10 cellular contexts compared by ENCODE assay signal in the genomic region with DNA sequence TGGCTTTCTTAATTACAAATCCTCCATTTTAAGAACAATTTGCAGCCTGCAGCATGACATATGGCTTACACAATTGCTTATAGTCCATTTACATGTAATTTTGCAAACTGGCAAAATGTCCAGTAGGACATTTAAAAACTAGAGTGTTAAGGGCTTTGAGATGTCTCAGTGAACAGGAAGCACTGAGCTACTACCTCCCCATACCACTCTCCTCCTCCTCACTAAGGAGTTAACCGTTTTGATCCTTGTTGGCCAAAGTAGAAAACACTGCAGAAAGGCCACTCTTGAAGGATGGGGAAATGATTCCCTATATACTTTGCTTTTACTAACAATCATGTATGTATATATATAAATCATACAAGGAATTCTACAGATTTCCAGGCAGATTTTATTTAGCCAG. TPM values are rescaled to one million over a fixed set of nuclear protein-coding genes. Genes with fewer than 3 reads are reported as not detected.
DNase-seq lines count a peak whose midpoint lies in the region; ATAC-seq and TF ChIP-seq lines count a peak whose summit lies in the region.
"Had no signal": no experiment of that assay in that cellular context is flagged by ENCODE, and none has a peak within 500 bp of the region (broad histone marks: within the 10 kb centered on the region; RNA-seq: fewer than 3 reads in every experiment).

No MANE protein-coding gene starts in this region.

- no peak overlapping the region for H3K9ac ChIP-seq in neuronal stem cell (ENCODE audit: low read depth, low read length, poor library complexity)

- H2BK120ac ChIP-seq in neuronal stem cell (ENCODE audit: low read depth, low read length) = no peak overlapping the region

- WGBS in urinary bladder = 9% methylated on average over 1 of the region's 1 CpG
- WGBS in neuronal stem cell (ENCODE audit: extremely low coverage in 2 of 2, insufficient read length in 2 of 2, insufficient replicate concordance in 1 of 2), 2 donors = no CpG with 5 or more reads among the region's 1 CpG

- no peak overlapping the region for H2BK12ac ChIP-seq in neuronal stem cell (ENCODE audit: low read length)

- H2AK5ac ChIP-seq in neuronal stem cell (ENCODE audit: low read depth, low read length) = no peak overlapping the region

- no peaks in the 10 kb centered on the region for H3K36me3 Mint-ChIP-seq in activated T-cell treated with anti-CD3 and anti-CD28 coated beads, Interleukin-2, amount 50 U/mL, for 72 hours (ENCODE audit: insufficient read depth in 2 of 2)
- H3K36me3 Mint-ChIP-seq in activated T-cell treated with anti-CD3 and anti-CD28 coated beads, Interleukin-2, amount 50 U/mL, for 24 hours (ENCODE audit: low read depth) = peaks cover 7% of the 10 kb centered on the region

- H3K27me3 Mint-ChIP-seq in activated T-cell treated with anti-CD3 and anti-CD28 coated beads, Interleukin-2, amount 50 U/mL, for 72 hours (ENCODE audit: low read depth) = no peaks in the 10 kb centered on the region
- H3K27me3 Mint-ChIP-seq in activated T-cell treated with anti-CD3 and anti-CD28 coated beads, Interleukin-2, amount 50 U/mL, for 24 hours = no peaks in the 10 kb centered on the region

- H3K27me3 ChIP-seq in dorsolateral prefrontal cortex (no peaks in the 10 kb centered on the region), muscle layer of duodenum (ENCODE audit: low read depth, low read length) (no peaks in the 10 kb centered on the region), neuronal stem cell (ENCODE audit: control insufficient read depth in 3 of 3, insufficient read depth in 3 of 3, low read depth in 1 of 3, low read length in 3 of 3) (no peaks in the 10 kb centered on the region)

- H4K8ac ChIP-seq in neuronal stem cell (ENCODE audit: low read depth, low read length) = no peak overlapping the region

- peak overlapping the region; percentile 29 to 37 for H3K4me3 Mint-ChIP-seq in activated T-cell treated with anti-CD3 and anti-CD28 coated beads, Interleukin-2, amount 50 U/mL, for 72 hours
- H3K4me3 Mint-ChIP-seq in activated T-cell treated with anti-CD3 and anti-CD28 coated beads, Interleukin-2, amount 50 U/mL, for 24 hours = no peak overlapping the region

- H3K36me3 ChIP-seq in muscle layer of duodenum (ENCODE audit: control insufficient read depth in 1 of 2, insufficient read depth in 2 of 2, low read length in 2 of 2) = peaks cover 25 to 27% of the 10 kb centered on the region in 2 donors
- H3K36me3 ChIP-seq in urinary bladder (ENCODE audit: insufficient read depth) = peaks cover 4% of the 10 kb centered on the region
- H3K36me3 ChIP-seq in neuronal stem cell (replicated peaks in 1 of 2; ENCODE audit: control insufficient read depth in 2 of 2, insufficient read depth in 2 of 2, low read length in 2 of 2) = peaks cover 2 to 32% of the 10 kb centered on the region in 2 donors

- H3K23ac ChIP-seq in neuronal stem cell (ENCODE audit: low read depth, low read length, poor library complexity) = no peak overlapping the region

- no peak overlapping the region for H2AFZ ChIP-seq in neuronal stem cell (ENCODE audit: low read length)

- no peak for TF ChIP-seq CTCF in dorsolateral prefrontal cortex (IDR thresholded peaks at IDR 0.05 in 54 of 56, conservative IDR thresholded peaks at IDR 0.05 in 2 of 56; ENCODE audit: low read depth in 1 of 56, partially characterized antibody in 56 of 56)

- H3K4me3 ChIP-seq in dorsolateral prefrontal cortex (peak overlapping the region in 55 of 59 donors; percentile 0 to 56 (median 34)), muscle layer of duodenum (ENCODE audit: low read depth in 1 of 2, low read length in 2 of 2) (peak overlapping the region; percentile 49 to 55), urinary bladder (ENCODE audit: low read depth, low read length) (peak overlapping the region; percentile 49), neuronal stem cell (ENCODE audit: low read length in 2 of 2) (no peak overlapping the region)
- H3K4me3 ChIP-seq: A549 had no signal

- intact Hi-C loops in dorsolateral prefrontal cortex (cut with DNase I) = no loop called here

- H3K4me1 ChIP-seq in muscle layer of duodenum (ENCODE audit: control insufficient read depth in 1 of 2, insufficient read depth in 2 of 2, low read length in 2 of 2) (peaks cover 0 to 3% of the 10 kb centered on the region in 2 donors), urinary bladder (ENCODE audit: insufficient read depth) (peaks cover 2% of the 10 kb centered on the region), neuronal stem cell (ENCODE audit: control insufficient read depth in 2 of 2, insufficient read depth in 1 of 2, low read depth in 1 of 2, low read length in 2 of 2) (peaks cover 0 to 2% of the 10 kb centered on the region in 2 donors)
- H3K4me1 ChIP-seq: A549 had no signal

- H2BK15ac ChIP-seq in neuronal stem cell (ENCODE audit: low read length) = no peak overlapping the region

- no peaks in the 10 kb centered on the region for H3K9me3 Mint-ChIP-seq in activated T-cell treated with anti-CD3 and anti-CD28 coated beads, Interleukin-2, amount 50 U/mL, for 72 hours
- no peaks in the 10 kb centered on the region for H3K9me3 Mint-ChIP-seq in activated T-cell treated with anti-CD3 and anti-CD28 coated beads, Interleukin-2, amount 50 U/mL, for 24 hours

- no peak for DNase-seq in activated T-cell treated with anti-CD3 and anti-CD28 coated beads, Interleukin-2, amount 50 U/mL, for 72 hours
- DNase-seq in activated T-cell treated with anti-CD3 and anti-CD28 coated beads, Interleukin-2, amount 50 U/mL, for 24 hours = no peak
- DNase-seq in dorsolateral prefrontal cortex (no peak), neuronal stem cell (ENCODE audit: low spot score) (no peak)
- DNase-seq: NCI-H187 treated with DMSO at 0.1 percent for 48 hours had no signal

- no peaks in the 10 kb centered on the region for H3K79me1 ChIP-seq in neuronal stem cell (ENCODE audit: low read depth, low read length)

- H3K4me1 Mint-ChIP-seq in activated T-cell treated with anti-CD3 and anti-CD28 coated beads, Interleukin-2, amount 50 U/mL, for 72 hours (ENCODE audit: low read depth) = peaks cover 21% of the 10 kb centered on the region
- H3K4me1 Mint-ChIP-seq in activated T-cell treated with anti-CD3 and anti-CD28 coated beads, Interleukin-2, amount 50 U/mL, for 24 hours (ENCODE audit: low read depth) = peaks cover 12% of the 10 kb centered on the region

- no peaks in the 10 kb centered on the region for H3K9me3 ChIP-seq in muscle layer of duodenum (ENCODE audit: control insufficient read depth in 1 of 2, low read length in 2 of 2)
- H3K9me3 ChIP-seq in neuronal stem cell (replicated peaks in 1 of 2; ENCODE audit: control insufficient read depth in 2 of 2, insufficient read depth in 1 of 2, low read depth in 1 of 2, low read length in 2 of 2) = no peaks in the 10 kb centered on the region
- H3K9me3 ChIP-seq: A549 had no signal

- H3K4me2 ChIP-seq in neuronal stem cell (ENCODE audit: insufficient read depth, low read length, poor library complexity, severe bottlenecking) = no peak overlapping the region
- H3K4me2 ChIP-seq: A549 had no signal

- H3K27ac Mint-ChIP-seq in activated T-cell treated with anti-CD3 and anti-CD28 coated beads, Interleukin-2, amount 50 U/mL, for 72 hours = no peak overlapping the region
- H3K27ac Mint-ChIP-seq in activated T-cell treated with anti-CD3 and anti-CD28 coated beads, Interleukin-2, amount 50 U/mL, for 24 hours = no peak overlapping the region

- no peak overlapping the region for H3K18ac ChIP-seq in neuronal stem cell (ENCODE audit: low read length)

- H4K91ac ChIP-seq in neuronal stem cell (ENCODE audit: low read depth, low read length, poor library complexity) = no peak overlapping the region

- H3K27ac ChIP-seq in dorsolateral prefrontal cortex = peak overlapping the region in 20 of 59 donors; percentile 4 to 65 (median 35)
- peak overlapping the region; percentile 47 for H3K27ac ChIP-seq in muscle layer of duodenum (ENCODE audit: low read length)
- no peak overlapping the region for H3K27ac ChIP-seq in urinary bladder (ENCODE audit: low read depth)
- no peak overlapping the region for H3K27ac ChIP-seq in neuronal stem cell (replicated peaks; ENCODE audit: low read length)
- H3K27ac ChIP-seq: A549 had no signal

- H3K4ac ChIP-seq in neuronal stem cell (ENCODE audit: low read length) = no peak overlapping the region

- no peak overlapping the region for H2BK5ac ChIP-seq in neuronal stem cell (ENCODE audit: low read length)

- no peak for ATAC-seq in activated T-cell treated with anti-CD3 and anti-CD28 coated beads, Interleukin-2, amount 50 U/mL, for 72 hours (replicated peaks in 1 of 2)
- ATAC-seq in HG02973 (IDR thresholded peaks at IDR 0.05; ENCODE audit: unreplicated experiment) = no peak
- ATAC-seq in HG03565 (IDR thresholded peaks at IDR 0.05; ENCODE audit: unreplicated experiment) = no peak

- H3K14ac ChIP-seq in neuronal stem cell (ENCODE audit: low read length) = no peak overlapping the region

RNA-seq across cellular contexts. Expression of gene CTSK, which starts 0.4 kb away (rescaled TPM):
- total RNA-seq in activated T-cell treated with anti-CD3 and anti-CD28 coated beads, Interleukin-2, amount 50 U/mL, for 72 hours = 1 to 10 TPM; 8.3 to 9.7 TPM
- total RNA-seq in dorsolateral prefrontal cortex = 10 to 100 TPM in 24 of 120 experiments, 1 to 10 TPM in 96; 3.8 to 16.2 (median 8.0) TPM
- total RNA-seq in urinary bladder = 161 TPM
- 97.9 TPM for polyA plus RNA-seq in urinary bladder
- 1.9 TPM for polyA plus RNA-seq in neuronal stem cell (2013, experiment 1 of 2)
- polyA plus RNA-seq in neuronal stem cell (2013, experiment 2 of 2) = 1.7 TPM

RNA-seq across cellular contexts. Expression of gene CTSS, which starts 42.1 kb away (rescaled TPM):
- total RNA-seq in activated T-cell treated with anti-CD3 and anti-CD28 coated beads, Interleukin-2, amount 50 U/mL, for 72 hours = 10 to 100 TPM; 47.1 to 70.8 TPM
- total RNA-seq in dorsolateral prefrontal cortex (10 to 100 TPM in 97 of 120 experiments, 1 to 10 TPM in 23; 5.5 to 53.6 (median 14.7) TPM), urinary bladder (44.8 TPM)
- 58.2 TPM for polyA plus RNA-seq in urinary bladder
- polyA plus RNA-seq in neuronal stem cell (2013, experiment 1 of 2) = 0.06 TPM
- polyA plus RNA-seq in neuronal stem cell (2013, experiment 2 of 2) = 0.06 TPM

Comparison
In these comparisons a context has a peak if more than half of its experiments do, and no peak if none do; other contexts are left out.
1. H3K4me3 ChIP-seq: peak in dorsolateral prefrontal cortex (55 of 59), muscle layer of duodenum (2 of 2) and urinary bladder (single experiment); none in neuronal stem cell (0 of 2).